9 cellular contexts compared by ENCODE assay signal in genomic region chr2:177147093-177147694, GRCh38.
A peak's percentile ranks its signal among the peaks of the same experiment; 100 is the strongest.
DNase-seq lines count a peak whose midpoint lies in the region; ATAC-seq and TF ChIP-seq lines count a peak whose summit lies in the region.
"Had no signal": no experiment of that assay in that cellular context is flagged by ENCODE, and none has a peak within 500 bp of the region (broad histone marks: within the 10 kb centered on the region; RNA-seq: fewer than 3 reads in every experiment).

No MANE protein-coding gene starts in this region.

- no peaks in the 10 kb centered on the region for H3K36me3 ChIP-seq in esophagus squamous epithelium

- peaks cover 12% of the 10 kb centered on the region for H3K4me1 Mint-ChIP-seq in osteocyte (ENCODE audit: unreplicated experiment)

- H3K27ac Mint-ChIP-seq in osteocyte (ENCODE audit: unreplicated experiment), result no peak overlapping the region
- H3K27ac Mint-ChIP-seq: activated naive CD4-positive, alpha-beta T cell treated with anti-CD3 and anti-CD28 coated beads, Interleukin-2, amount 50 U/mL, for 24 hours had no signal

- H3K27me3 ChIP-seq in esophagus squamous epithelium, result peaks cover 0 to 76% (median 6%) of the 10 kb centered on the region in 4 donors

- H3K9me3 Mint-ChIP-seq in osteocyte (ENCODE audit: unreplicated experiment), result no peaks in the 10 kb centered on the region
- H3K9me3 Mint-ChIP-seq: activated naive CD4-positive, alpha-beta T cell treated with anti-CD3 and anti-CD28 coated beads, Interleukin-2, amount 50 U/mL, for 24 hours had no signal

- 0 to 3% methylated on average over 2 of the region's 2 CpGs for WGBS in esophagus squamous epithelium, 2 donors

- H3K36me3 Mint-ChIP-seq in osteocyte (ENCODE audit: unreplicated experiment), result no peaks in the 10 kb centered on the region
- H3K36me3 Mint-ChIP-seq: activated naive CD4-positive, alpha-beta T cell treated with anti-CD3 and anti-CD28 coated beads, Interleukin-2, amount 50 U/mL, for 24 hours had no signal

- DNase-seq in SIG-M5 treated with dmso at 0.1 percent for 504 hours (lab: John Stamatoyannopoulos, UW; ENCODE audit: unreplicated experiment) (peak; percentile 75), SIG-M5 (lab: John Stamatoyannopoulos, UW) (no peak), NCI-H1048 (lab: John Stamatoyannopoulos, UW) (peak; percentile 40), SK-N-DZ (ENCODE audit: low spot score) (peak; percentile 75), esophagus squamous epithelium (lab: John Stamatoyannopoulos, UW) (no peak), osteocyte (ENCODE audit: extremely low spot score, unreplicated experiment) (no peak), T-helper 9 cell (no peak)

- H3K4me3 Mint-ChIP-seq in osteocyte (ENCODE audit: unreplicated experiment), result no peak overlapping the region

- intact Hi-C loops in esophagus squamous epithelium (cut with DNase I), result loop anchor here (10.0 kb wide), 1 partner anchor 1022 kb away; the partner anchor contains the start of genes HOXD8 and HOXD9

- H3K27me3 Mint-ChIP-seq in osteocyte (ENCODE audit: unreplicated experiment), result peaks cover 81% of the 10 kb centered on the region

- H3K4me1 ChIP-seq in esophagus squamous epithelium, result peaks cover 0 to 17% (median 10%) of the 10 kb centered on the region in 3 donors

- no peak overlapping the region for H3K27ac ChIP-seq in esophagus squamous epithelium

- no peaks in the 10 kb centered on the region for H3K9me3 ChIP-seq in esophagus squamous epithelium

- no peak for TF ChIP-seq POLR2A in esophagus squamous epithelium (IDR thresholded peaks at IDR 0.05)

- ATAC-seq in GM21576 (IDR thresholded peaks at IDR 0.05; ENCODE audit: unreplicated experiment), result peak; percentile 65

- H3K4me3 ChIP-seq in esophagus squamous epithelium, result no peak overlapping the region

- TF ChIP-seq CTCF in esophagus squamous epithelium (IDR thresholded peaks at IDR 0.05), result peak; percentile 41 to 72 (median 54)
- peak; percentile 68 for TF ChIP-seq CTCF in osteocyte (IDR thresholded peaks at IDR 0.05)

Comparison
In these comparisons a context has a peak if more than half of its experiments do, and no peak if none do; other contexts are left out.
1. DNase-seq: peak in SIG-M5 treated with dmso at 0.1 percent for 504 hours (single experiment), NCI-H1048 (single experiment) and SK-N-DZ (single experiment); none in SIG-M5 (single experiment), esophagus squamous epithelium (single experiment), osteocyte (single experiment) and T-helper 9 cell (single experiment).